8 cellular contexts compared by ENCODE assay signal in genomic region chr5:64229163-64229774, GRCh38.
DNase-seq lines count a peak whose midpoint lies in the region; ATAC-seq and TF ChIP-seq lines count a peak whose summit lies in the region.

No MANE protein-coding gene starts in this region.

- H2AFZ ChIP-seq in Loucy (ENCODE audit: low read length) = no peak overlapping the region

- no peak overlapping the region for H3K4me2 ChIP-seq in Loucy (ENCODE audit: low read depth, low read length, poor library complexity, severe bottlenecking)

- H3K9ac ChIP-seq in Loucy (ENCODE audit: low read depth, low read length, poor library complexity, severe bottlenecking) (no peak overlapping the region), adipocyte (ENCODE audit: low read length) (no peak overlapping the region)

- H3K4me3 ChIP-seq in Loucy (ENCODE audit: low read length, poor library complexity, severe bottlenecking) (no peak overlapping the region), adipocyte (ENCODE audit: low read length) (no peak overlapping the region), aorta (ENCODE audit: low read length in 2 of 2) (no peak overlapping the region)

- intact Hi-C loops in aorta (cut with DNase I) = loop anchor here in 1 of 2 donors (10.0 kb wide), 1 partner anchor 276 kb away; the partner anchor contains the start of gene RGS7BP

- H3K9me3 ChIP-seq in Loucy (ENCODE audit: insufficient read depth, low read depth, low read length) (no peaks in the 10 kb centered on the region), adipocyte (ENCODE audit: control insufficient read depth, low read length) (no peaks in the 10 kb centered on the region), aorta (ENCODE audit: control insufficient read depth, low read length) (no peaks in the 10 kb centered on the region)

- H3K9me2 ChIP-seq in Loucy (replicated peaks; ENCODE audit: low read depth, low read length) = no peaks in the 10 kb centered on the region

- H3K27me3 ChIP-seq in Loucy (ENCODE audit: insufficient read depth, low read length, poor library complexity, severe bottlenecking) (no peaks in the 10 kb centered on the region), adipocyte (replicated peaks; ENCODE audit: control insufficient read depth, insufficient read depth, low read length) (no peaks in the 10 kb centered on the region), aorta (ENCODE audit: control insufficient read depth in 1 of 2, insufficient read depth in 2 of 2, low read length in 1 of 2) (no peaks in the 10 kb centered on the region)

- no peaks in the 10 kb centered on the region for H3K79me2 ChIP-seq in Loucy (ENCODE audit: insufficient read depth, low read length)

- H3K4me1 ChIP-seq in Loucy (ENCODE audit: insufficient read depth, low read length, poor library complexity, severe bottlenecking) = no peaks in the 10 kb centered on the region
- no peaks in the 10 kb centered on the region for H3K4me1 ChIP-seq in adipocyte (ENCODE audit: control insufficient read depth, insufficient read depth, low read length)
- no peaks in the 10 kb centered on the region for H3K4me1 ChIP-seq in aorta (ENCODE audit: control insufficient read depth in 1 of 2, insufficient read depth in 2 of 2, low read length in 2 of 2)

- H3F3A ChIP-seq in Loucy (ENCODE audit: low read depth) = no peaks in the 10 kb centered on the region

- H3K36me3 ChIP-seq in Loucy (ENCODE audit: insufficient read depth, low read length) (no peaks in the 10 kb centered on the region), adipocyte (ENCODE audit: control insufficient read depth, insufficient read depth, low read length, severe bottlenecking) (no peaks in the 10 kb centered on the region), aorta (ENCODE audit: control insufficient read depth in 1 of 2, insufficient read depth in 2 of 2, low read length in 1 of 2) (no peaks in the 10 kb centered on the region)

- WGBS in aorta, 2 donors = 3 to 5% methylated on average over 4 of the region's 4 CpGs

- TF ChIP-seq CTCF in Loucy (conservative IDR thresholded peaks at IDR 0.05; ENCODE audit: low read length) = peak; percentile 84

- DNase-seq in EH (ENCODE audit: low read depth) (peak; percentile 50), adipocyte (ENCODE audit: low read depth) (peak; percentile 81), iris pigment epithelial cell (ENCODE audit: low read depth) (peak; percentile 31), aorta (no peak), cortex of kidney (lab: John Stamatoyannopoulos, UW) (no peak)
- no peak for DNase-seq in effector CD4-positive, alpha-beta T cell

- ATAC-seq in GM21717 (IDR thresholded peaks at IDR 0.05; ENCODE audit: unreplicated experiment) = peak; percentile 64
- ATAC-seq in aorta (ENCODE audit: low FRiP score) = peak; percentile 62

- H4K20me1 ChIP-seq in Loucy (ENCODE audit: insufficient read depth, low read length, poor library complexity, severe bottlenecking) = no peaks in the 10 kb centered on the region

- no peak overlapping the region for H3K27ac ChIP-seq in aorta (ENCODE audit: low read depth in 1 of 2, low read length in 2 of 2)

Comparison
In these comparisons a context has a peak if more than half of its experiments do, and no peak if none do; other contexts are left out.
1. DNase-seq: peak in EH (single experiment), adipocyte (single experiment) and iris pigment epithelial cell (single experiment); none in aorta (0 of 2), effector CD4-positive, alpha-beta T cell (single experiment) and cortex of kidney (single experiment).